In genomic region chr5:135565691-135566421, GRCh38 we compare ENCODE assay signal across 8 cellular contexts.
DNase-seq lines count a peak whose midpoint lies in the region; ATAC-seq and TF ChIP-seq lines count a peak whose summit lies in the region.

No MANE protein-coding gene starts in this region.

- no peaks in the 10 kb centered on the region for H3K9me3 Mint-ChIP-seq in memory B cell

- H3K4me1 Mint-ChIP-seq in memory B cell = peaks cover 1% of the 10 kb centered on the region

- no peak overlapping the region for H3K27ac ChIP-seq in C4-2B

- peaks cover 9% of the 10 kb centered on the region for H3K27me3 Mint-ChIP-seq in memory B cell

- peak; percentile 38 for DNase-seq in GOT3 (lab: John Stamatoyannopoulos, UW)
- peak; percentile 7 for DNase-seq in NCI-H446 treated with DMSO at 0.1 percent for 48 hours (lab: John Stamatoyannopoulos, UW)
- peak; percentile 37 to 56 for DNase-seq in activated CD4-positive, alpha-beta T cell treated with anti-CD3 and anti-CD28 coated beads, Interleukin-2, amount 50 U/mL, for 24 hours (ENCODE audit: low read depth in 1 of 2, low spot score in 1 of 2)
- DNase-seq in ecto neural progenitor cell (ENCODE audit: low spot score) = peak; percentile 88
- DNase-seq in memory B cell (ENCODE audit: low spot score in 2 of 2) = peak; percentile 52 to 68
- DNase-seq in stimulated activated CD8-positive, alpha-beta memory T cell treated with anti-CD3 and anti-CD28 coated beads, Interleukin-4, amount 100 ng/mL, for 1 hour (ENCODE audit: low read depth in 2 of 2, low spot score in 1 of 2) = peak; percentile 23 to 48

- no peak overlapping the region for H3K27ac Mint-ChIP-seq in memory B cell

- no peak overlapping the region for H3K4me3 Mint-ChIP-seq in memory B cell

- TF ChIP-seq CTCF in C4-2B (conservative IDR thresholded peaks at IDR 0.05) = peak; percentile 98

- no peaks in the 10 kb centered on the region for H3K36me3 Mint-ChIP-seq in memory B cell

- ATAC-seq in memory B cell (ENCODE audit: low read depth) (peak; percentile 59), GM18519 (IDR thresholded peaks at IDR 0.05; ENCODE audit: low FRiP score, unreplicated experiment) (no peak)

Comparison
In these comparisons a context has a peak if more than half of its experiments do, and no peak if none do; other contexts are left out.
1. DNase-seq: peak in every context shown above with its lines; median percentile 88 in ecto neural progenitor cell; 60 in memory B cell; 46 in activated CD4-positive, alpha-beta T cell treated with anti-CD3 and anti-CD28 coated beads, Interleukin-2, amount 50 U/mL, for 24 hours; 38 in GOT3; 36 in stimulated activated CD8-positive, alpha-beta memory T cell treated with anti-CD3 and anti-CD28 coated beads, Interleukin-4, amount 100 ng/mL, for 1 hour; 7 in NCI-H446 treated with DMSO at 0.1 percent for 48 hours.